In genomic region chr19:7925171-7925837, GRCh38 we compare ENCODE assay signal across 8 cellular contexts. TPM values are rescaled to one million over a fixed set of nuclear protein-coding genes. Genes with fewer than 3 reads are reported as not detected.
DNase-seq lines count a peak whose midpoint lies in the region; ATAC-seq, FAIRE-seq and TF ChIP-seq lines count a peak whose summit lies in the region.

No MANE protein-coding gene starts in this region.

- in situ Hi-C loops in astrocyte of the cerebellum (cut with HindIII; ENCODE audit: low sequenced_read_pairs) = no loop called here

- DNase-seq in GM12892 (ENCODE audit: insufficient read length) (peak; percentile 94), NCI-H1417 treated with DMSO at 0.1 percent for 48 hours (lab: John Stamatoyannopoulos, UW) (peak; percentile 34), T-helper 9 cell (peak; percentile 74), astrocyte of the cerebellum (ENCODE audit: low read depth) (peak; percentile 42), iPS-NIHi11 (ENCODE audit: low spot score) (peak; percentile 84)
- peak; percentile 75 for DNase-seq in stimulated activated CD4-positive, alpha-beta T cell treated with anti-CD3 and anti-CD28 coated beads, Interleukin-12 subunit alpha, Interleukin-12 subunit beta, amount 100 ng/mL, for 4 hours

- H3K4me3 ChIP-seq in astrocyte of the cerebellum (ENCODE audit: low read depth, low read length) = peak overlapping the region; percentile 33

- TF ChIP-seq POLR2A in GM12892 (IDR thresholded peaks at IDR 0.05; ENCODE audit: low read depth, low read length) = no peak

- ATAC-seq in HG02840 (IDR thresholded peaks at IDR 0.05; ENCODE audit: low FRiP score, unreplicated experiment) (no peak), GM21619 (IDR thresholded peaks at IDR 0.05; ENCODE audit: unreplicated experiment) (no peak)

- FAIRE-seq in GM12892 (lab: Jason Lieb, UNC) = peak; percentile 94

- peak; percentile 70 for TF ChIP-seq CTCF in astrocyte of the cerebellum (IDR thresholded peaks at IDR 0.05; ENCODE audit: low read depth, low read length, missing control alignments)

RNA-seq across cellular contexts. Expression of gene CTXN1, which starts 0.6 kb away (rescaled TPM):
- polyA plus RNA-seq in GM12892 (2012; ENCODE audit: missing spikeins) = not detected

RNA-seq across cellular contexts. Expression of gene SNAPC2, which starts 5.2 kb away (rescaled TPM):
- 5.7 TPM for polyA plus RNA-seq in GM12892 (2012; ENCODE audit: missing spikeins)

RNA-seq across cellular contexts. Expression of gene TGFBR3L, which starts 10.7 kb away (rescaled TPM):
- polyA plus RNA-seq in GM12892 (2012; ENCODE audit: missing spikeins) = not detected

RNA-seq across cellular contexts. Expression of gene TIMM44, which starts 18.2 kb away (rescaled TPM):
- 37.6 TPM for polyA plus RNA-seq in GM12892 (2012; ENCODE audit: missing spikeins)

RNA-seq across cellular contexts. Expression of gene MAP2K7, which starts 21.6 kb away (rescaled TPM):
- 10.2 TPM for polyA plus RNA-seq in GM12892 (2012; ENCODE audit: missing spikeins)

Comparison
In these comparisons a context has a peak if more than half of its experiments do, and no peak if none do; other contexts are left out.
1. DNase-seq: peak in every context shown above with its lines; median percentile 94 in GM12892; 84 in iPS-NIHi11; 75 in stimulated activated CD4-positive, alpha-beta T cell treated with anti-CD3 and anti-CD28 coated beads, Interleukin-12 subunit alpha, Interleukin-12 subunit beta, amount 100 ng/mL, for 4 hours; 74 in T-helper 9 cell; 42 in astrocyte of the cerebellum; 34 in NCI-H1417 treated with DMSO at 0.1 percent for 48 hours.